In the genomic region with DNA sequence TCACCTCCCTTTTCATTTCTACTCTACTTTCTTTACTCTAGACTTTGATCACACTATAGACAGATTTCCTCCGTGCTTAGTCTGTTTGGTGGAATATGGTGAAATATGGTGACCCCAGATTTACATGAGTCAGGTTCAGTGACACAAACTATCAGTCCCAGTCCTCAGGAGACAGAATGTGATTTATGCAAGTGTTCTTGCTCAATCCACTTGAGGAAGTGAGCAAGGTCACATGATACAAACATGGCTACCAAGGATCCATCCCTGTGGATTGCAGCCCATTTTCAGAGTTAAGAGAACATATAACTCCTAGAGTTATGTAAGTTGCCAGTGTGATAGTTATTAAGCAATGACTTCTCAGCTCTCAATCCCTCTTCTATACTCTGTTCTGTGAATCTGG, we compare ENCODE assay signal across 26 cellular contexts. TPM values are rescaled to one million over a fixed set of nuclear protein-coding genes. Genes with fewer than 3 reads are reported as not detected.
A peak's percentile ranks its signal among the peaks of the same experiment; 100 is the strongest.
DNase-seq lines count a peak whose midpoint lies in the region; ATAC-seq, FAIRE-seq and TF ChIP-seq lines count a peak whose summit lies in the region.
"Had no signal": no experiment of that assay in that cellular context is flagged by ENCODE, and none has a peak within 500 bp of the region (broad histone marks: within the 10 kb centered on the region; RNA-seq: fewer than 3 reads in every experiment).

No MANE protein-coding gene starts in this region.

- no peak for TF ChIP-seq POLR2A in K562 (conservative IDR thresholded peaks at IDR 0.05)
- TF ChIP-seq POLR2A in suprapubic skin (IDR thresholded peaks at IDR 0.05), result no peak
- no peak for TF ChIP-seq POLR2A in gastroesophageal sphincter (IDR thresholded peaks at IDR 0.05)

- no peaks in the 10 kb centered on the region for H3K79me2 ChIP-seq in K562 (ENCODE audit: control insufficient read depth, insufficient read depth, low read length)

- H3K9me3 ChIP-seq in HEK293 (ENCODE audit: control insufficient read depth, insufficient read depth, low read depth, low read length) (no peaks in the 10 kb centered on the region), K562 (replicated peaks; ENCODE audit: control insufficient read depth, insufficient read depth, low read depth, low read length) (no peaks in the 10 kb centered on the region), suprapubic skin (no peaks in the 10 kb centered on the region), gastroesophageal sphincter (no peaks in the 10 kb centered on the region)

- CTCF ChIA-PET in HEK293 (lab: Yijun Ruan, JAX), result no interaction called here
- CTCF ChIA-PET in K562 (lab: Yijun Ruan, JAX; ENCODE audit: low intra/inter-chr PET ratio), result no interaction called here

- no peak for FAIRE-seq in K562 (lab: Jason Lieb, UNC)
- FAIRE-seq: GM19239, H1 had no signal

- no peaks in the 10 kb centered on the region for H3K4me1 ChIP-seq in HEK293 (ENCODE audit: control insufficient read depth, insufficient read depth, low read length)
- no peaks in the 10 kb centered on the region for H3K4me1 ChIP-seq in K562 (replicated peaks in 1 of 2; ENCODE audit: control insufficient read depth in 2 of 2, insufficient read depth in 2 of 2, low read length in 2 of 2)
- peaks cover 15% of the 10 kb centered on the region for H3K4me1 ChIP-seq in suprapubic skin
- no peaks in the 10 kb centered on the region for H3K4me1 ChIP-seq in gastroesophageal sphincter

- POLR2A ChIA-PET in HEK293 (lab: Yijun Ruan, JAX), result no interaction called here
- POLR2A ChIA-PET in K562 (lab: Yijun Ruan, JAX), result interaction anchor here (0.6 kb wide), 1 partner anchor 45 kb away, joined by 3 read pairs; no protein-coding TSS in a partner anchor

- TF ChIP-seq RAD21 in K562 (CRISPR knock-in tag; conservative IDR thresholded peaks at IDR 0.05 in 1 of 2, IDR thresholded peaks at IDR 0.05 in 1 of 2), result no peak

- H3K27ac ChIP-seq in HEK293 (ENCODE audit: extremely low read depth, low read depth, low read length), result no peak overlapping the region
- no peak overlapping the region for H3K27ac ChIP-seq in K562 (ENCODE audit: extremely low read depth, low read depth, low read length)
- no peak overlapping the region for H3K27ac ChIP-seq in suprapubic skin
- no peak overlapping the region for H3K27ac ChIP-seq in gastroesophageal sphincter
- H3K27ac ChIP-seq: PC-9 had no signal

- TF ChIP-seq CTCF in HEK293 (tag by site-specific recombination; IDR thresholded peaks at IDR 0.05), result no peak
- no peak for TF ChIP-seq CTCF in K562 (IDR thresholded peaks at IDR 0.05 in 2 of 3, conservative IDR thresholded peaks at IDR 0.05 in 1 of 3; ENCODE audit: insufficient read depth in 2 of 3, low read depth in 1 of 3, low read length in 3 of 3)
- no peak for TF ChIP-seq CTCF in suprapubic skin (IDR thresholded peaks at IDR 0.05)
- TF ChIP-seq CTCF in gastroesophageal sphincter (IDR thresholded peaks at IDR 0.05), result no peak

- no peaks in the 10 kb centered on the region for H3K27me3 ChIP-seq in K562 (ENCODE audit: control insufficient read depth in 2 of 2, insufficient read depth in 2 of 2, low read length in 2 of 2)
- H3K27me3 ChIP-seq in suprapubic skin, result no peaks in the 10 kb centered on the region
- no peaks in the 10 kb centered on the region for H3K27me3 ChIP-seq in gastroesophageal sphincter

- in situ Hi-C loops in K562 (cut with MboI), result no loop called here

- no peaks in the 10 kb centered on the region for H3K9me1 ChIP-seq in K562 (ENCODE audit: control insufficient read depth, insufficient read depth, low read length)

- no peak overlapping the region for H3K4me2 ChIP-seq in K562 (ENCODE audit: insufficient read depth, low read length)
- H3K4me2 ChIP-seq: PC-9 had no signal

- H3K4me3 ChIP-seq in HEK293 (ENCODE audit: low read depth, low read length) (no peak overlapping the region), K562 (no peak overlapping the region), suprapubic skin (no peak overlapping the region), gastroesophageal sphincter (no peak overlapping the region)
- H3K4me3 ChIP-seq: PC-9 had no signal

- TF ChIP-seq EP300 in K562 (IDR thresholded peaks at IDR 0.05; ENCODE audit: low read length), result no peak
- TF ChIP-seq EP300 in suprapubic skin (IDR thresholded peaks at IDR 0.05), result no peak
- no peak for TF ChIP-seq EP300 in gastroesophageal sphincter (IDR thresholded peaks at IDR 0.05)

- H4K20me1 ChIP-seq in K562 (replicated peaks; ENCODE audit: control insufficient read depth, insufficient read depth, low read length), result no peaks in the 10 kb centered on the region

- H3K36me3 ChIP-seq in HEK293 (ENCODE audit: control insufficient read depth in 2 of 2, insufficient read depth in 1 of 2, low read length in 2 of 2) (no peaks in the 10 kb centered on the region), K562 (ENCODE audit: control insufficient read depth, insufficient read depth, low read length) (no peaks in the 10 kb centered on the region), suprapubic skin (no peaks in the 10 kb centered on the region), gastroesophageal sphincter (no peaks in the 10 kb centered on the region)

- intact Hi-C loops in K562 (cut with micrococcal nuclease), result no loop called here

- WGBS in K562 (ENCODE audit: insufficient coverage, low coverage, missing lambda C conversion rate), result 0% methylated on average over 1 of the region's 1 CpG
- 91% methylated on average over 1 of the region's 1 CpG for WGBS in suprapubic skin
- 60 to 91% methylated on average over 1 of the region's 1 CpG for WGBS in gastroesophageal sphincter (ENCODE audit: low coverage in 1 of 2), 2 donors

- no peak overlapping the region for H3K9ac ChIP-seq in K562 (ENCODE audit: insufficient read depth in 1 of 2, low read depth in 2 of 2, low read length in 2 of 2)

- DNase-seq in M059J (ENCODE audit: low read depth), result peak; percentile 59
- DNase-seq in K562 (ENCODE audit: extremely low read depth in 1 of 4, low spot score in 3 of 4), result no peak
- DNase-seq in fibroblast of the conjunctiva (ENCODE audit: low read depth), result peak; percentile 3
- no peak for DNase-seq in NCI-H345 treated with DMSO at 0.1 percent for 48 hours (lab: John Stamatoyannopoulos, UW; ENCODE audit: unreplicated experiment)
- no peak for DNase-seq in suprapubic skin (ENCODE audit: low spot score in 2 of 2)
- DNase-seq: CD4-positive, CD25-positive, alpha-beta regulatory T cell; EL; GF-D8; IMR-90; NCI-H1105; NCI-H146; NCI-H2029; NCI-H2171; NCI-H345; NCI-H524 treated with DMSO at 0.1 percent for 48 hours; NCI-H82; PC-9; RPMI8226; SHP77 had no signal

- BruUV-seq in K562 (replicated peaks; lab: Mats Ljungman, UMichigan), result no TSS peak

- no peak for ATAC-seq in K562
- ATAC-seq in gastroesophageal sphincter, result no peak
- ATAC-seq: HCT116 had no signal

- no peak overlapping the region for H2AFZ ChIP-seq in K562 (ENCODE audit: low read depth, low read length)
- H2AFZ ChIP-seq: PC-9 had no signal

TF ChIP-seq in HEK293, 187 proteins besides CTCF, POLR2A, EP300 and RAD21:
- TF ChIP-seq ZNF585B (tag by site-specific recombination; IDR thresholded peaks at IDR 0.05) (no peak), ZNF391 (tag by site-specific recombination; IDR thresholded peaks at IDR 0.05; ENCODE audit: borderline replicate concordance, low read depth) (no peak), ZNF777 (tag by site-specific recombination; IDR thresholded peaks at IDR 0.05; ENCODE audit: borderline replicate concordance) (no peak), PRDM1 (tag by site-specific recombination; IDR thresholded peaks at IDR 0.05) (0 out of 2 replicates have a peak, but pooled peaks have one; percentile 42)

TF ChIP-seq in K562, 482 proteins besides CTCF, POLR2A, EP300 and RAD21 (continues in another document):
- no peak for TF ChIP-seq POLR3G (IDR thresholded peaks at IDR 0.05; ENCODE audit: extremely low read depth, insufficient read length, insufficient replicate concordance)
- TF ChIP-seq RUNX1 (IDR thresholded peaks at IDR 0.05; ENCODE audit: low read depth), result no peak
- TF ChIP-seq, protein P1, sequence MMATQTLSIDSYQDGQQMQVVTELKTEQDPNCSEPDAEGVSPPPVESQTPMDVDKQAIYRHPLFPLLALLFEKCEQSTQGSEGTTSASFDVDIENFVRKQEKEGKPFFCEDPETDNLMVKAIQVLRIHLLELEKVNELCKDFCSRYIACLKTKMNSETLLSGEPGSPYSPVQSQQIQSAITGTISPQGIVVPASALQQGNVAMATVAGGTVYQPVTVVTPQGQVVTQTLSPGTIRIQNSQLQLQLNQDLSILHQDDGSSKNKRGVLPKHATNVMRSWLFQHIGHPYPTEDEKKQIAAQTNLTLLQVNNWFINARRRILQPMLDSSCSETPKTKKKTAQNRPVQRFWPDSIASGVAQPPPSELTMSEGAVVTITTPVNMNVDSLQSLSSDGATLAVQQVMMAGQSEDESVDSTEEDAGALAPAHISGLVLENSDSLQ (IDR thresholded peaks at IDR 0.05), result peak; percentile 26; the same call in 1 of the 2 replicates
- peak; percentile 64 for TF ChIP-seq CEBPB (tag; IDR thresholded peaks at IDR 0.05)
- TF ChIP-seq CEBPG (CRISPR knock-in tag; IDR thresholded peaks at IDR 0.05), result no peak
- TF ChIP-seq CEBPG (tag; conservative IDR thresholded peaks at IDR 0.05 in 1 of 2, IDR thresholded peaks at IDR 0.05 in 1 of 2), result peak; percentile 26 to 62; a peak in 3 of 4 replicates

RNA-seq across cellular contexts. Expression of a gene that starts 23.7 kb away (rescaled TPM):
- 5.5 and 11.9 TPM in 2 replicates for total RNA-seq in M059J (2014; rRNA removed; shearing (Covaris generic))
- 0.12 and 0.23 TPM in 2 replicates for total RNA-seq in K562 (2011; cell fraction: chromatin; rRNA removed; ENCODE audit: low replicate concordance)
- total RNA-seq in K562 (2011; cell fraction: nucleolus; rRNA removed), result 0.17 and 0.26 TPM in 2 replicates
- total RNA-seq in K562 (2011; cell fraction: nucleoplasm; rRNA removed), result 0.69 TPM in 1 of 2 replicates, not detected in the other
- total RNA-seq in K562 (2014; rRNA removed) (0.05 TPM in 1 of 2 replicates, not detected in the other), K562 (2014; rRNA removed; fragmentation: Illumina TruSeq; extraction: Trizol) (not detected in 2 replicates), K562 (2015; rRNA removed; fragmentation: Illumina TruSeq; extraction: Trizol) (0.07 TPM in 1 of 2 replicates, not detected in the other), K562 (2021) (0.11 and 0.20 TPM in 2 replicates), suprapubic skin (10 to 100 TPM; 10.2 to 24.7 (median 19.2) TPM), gastroesophageal sphincter (10 to 100 TPM in 3 of 4 donors, 1 to 10 TPM in 1; 9.9 to 21.3 (median 12.2) TPM)
- polyA plus RNA-seq in K562 (2011; rRNA removed) (not detected in 2 replicates), K562 (2014; fragmentation: Illumina TruSeq; extraction: Trizol) (0.03 TPM in 1 of 2 replicates, not detected in the other), K562 (2014; fragmentation: Nextera tagmentation; extraction: Ambion mirVana) (under 1 TPM in 1 of 2 experiments, not detected in 1; 0.03 TPM), K562 (2014; rRNA removed) (0.01 TPM in 1 of 2 replicates, not detected in the other)
- not detected in 2 replicates for polyA plus RNA-seq in K562 (2011; cell fraction: cytosol; rRNA removed)
- polyA plus RNA-seq in K562 (2011; cell fraction: nucleus; rRNA removed), result 0.04 TPM in 1 of 2 replicates, not detected in the other
- 0.04 and 0.10 TPM in 2 replicates for polyA plus RNA-seq in K562 (2012)
- polyA minus RNA-seq in K562 (2011; rRNA and poly(A)+ RNA removed), result not detected in 2 replicates
- polyA minus RNA-seq in K562 (2011; cell fraction: cytosol; rRNA and poly(A)+ RNA removed), result not detected in 2 replicates
- not detected in 2 replicates for polyA minus RNA-seq in K562 (2011; cell fraction: nucleus; rRNA and poly(A)+ RNA removed)
- total RNA-seq: HT1080, PC-9 had no signal
- polyA plus RNA-seq: BJ had no signal

Comparison
In these comparisons a context has a peak if more than half of its experiments do, and no peak if none do; other contexts are left out.
1. DNase-seq: peak in M059J (single experiment) and fibroblast of the conjunctiva (single experiment); none in K562 (0 of 4), NCI-H345 treated with DMSO at 0.1 percent for 48 hours (single experiment) and suprapubic skin (0 of 2).